In genomic region chr14:24894583-24895242, GRCh38 we compare ENCODE assay signal across 23 cellular contexts.
"Had no signal": no experiment of that assay in that cellular context is flagged by ENCODE, and none has a peak within 500 bp of the region (broad histone marks: within the 10 kb centered on the region; RNA-seq: fewer than 3 reads in every experiment).

No MANE protein-coding gene starts in this region.

- H3K27ac ChIP-seq: ascending aorta, esophagus muscularis mucosa, lower lobe of right lung, transverse colon, WERI-Rb-1 had no signal

- ATAC-seq: activated CD8-positive, alpha-beta memory T cell treated with anti-CD3 and anti-CD28 coated beads, Interleukin-2, amount 10 ng/mL, durations not matched to agents 7 days and 5 days; activated CD8-positive, alpha-beta T cell treated with anti-CD3 and anti-CD28 coated beads for 36 hours; activated naive CD8-positive, alpha-beta T cell treated with anti-CD3 and anti-CD28 coated beads, Interleukin-2, amount 50 U/mL, for 24 hours; left colon; T-cell had no signal

- DNase-seq: activated CD4-positive, alpha-beta T cell treated with anti-CD3 and anti-CD28 coated beads, Interleukin-2, amount 10 ng/mL, durations not matched to agents 7 days and 5 days; activated CD4-positive, CD25-positive, alpha-beta regulatory T cell treated with anti-CD3 and anti-CD28 coated beads, Interleukin-2, amount 50 U/mL, for 72 hours; activated CD8-positive, alpha-beta memory T cell treated with anti-CD3 and anti-CD28 coated beads, Interleukin-2, amount 10 ng/mL, durations not matched to agents 7 days and 5 days; activated CD8-positive, alpha-beta T cell treated with anti-CD3 and anti-CD28 coated beads for 36 hours; activated effector memory CD4-positive, alpha-beta T cell treated with anti-CD3 and anti-CD28 coated beads, Interleukin-2, amount 50 U/mL, for 16 hours; activated naive CD4-positive, alpha-beta T cell treated with anti-CD3 and anti-CD28 coated beads, Interleukin-2, amount 10 ng/mL, durations not matched to agents 7 days and 5 days; activated naive CD8-positive, alpha-beta T cell treated with anti-CD3 and anti-CD28 coated beads, Interleukin-2, amount 50 U/mL, for 24 hours; activated T-cell treated with anti-CD3 and anti-CD28 coated beads for 4 hours; gastrocnemius medialis; head of caudate nucleus; left colon; lower lobe of right lung; naive B cell; nucleus accumbens; posterior cingulate gyrus; stimulated activated CD4-positive, alpha-beta T cell treated with anti-CD3 and anti-CD28 coated beads, Interleukin-12 subunit alpha, Interleukin-12 subunit beta, amount 100 ng/mL, for 4 hours; stimulated activated CD4-positive, alpha-beta T cell treated with anti-CD3 and anti-CD28 coated beads, Interleukin-1b, Interleukin-23, amount 100 ng/mL, for 48 hours; substantia nigra; T-cell; transverse colon; WERI-Rb-1 had no signal

- H3K4me3 ChIP-seq: ascending aorta, esophagus muscularis mucosa, gastrocnemius medialis, lower lobe of right lung, transverse colon had no signal

- H3K9me3 ChIP-seq: ascending aorta had no signal

- H3K27me3 ChIP-seq: ascending aorta, esophagus muscularis mucosa, gastrocnemius medialis, transverse colon had no signal

- H3K36me3 ChIP-seq: ascending aorta, esophagus muscularis mucosa, gastrocnemius medialis, lower lobe of right lung, transverse colon, WERI-Rb-1 had no signal

- H3K4me1 ChIP-seq: ascending aorta had no signal
